18 cellular contexts compared by ENCODE assay signal in genomic region chr10:18601321-18601720, GRCh38. TPM values are rescaled to one million over a fixed set of nuclear protein-coding genes. Genes with fewer than 3 reads are reported as not detected.
DNase-seq lines count a peak whose midpoint lies in the region; ATAC-seq, FAIRE-seq and TF ChIP-seq lines count a peak whose summit lies in the region.
"Had no signal": no experiment of that assay in that cellular context is flagged by ENCODE, and none has a peak within 500 bp of the region (broad histone marks: within the 10 kb centered on the region; RNA-seq: fewer than 3 reads in every experiment).

No MANE protein-coding gene starts in this region.

- H3K4me2 ChIP-seq in DND-41 (ENCODE audit: insufficient read depth, low read length) (no peak overlapping the region), astrocyte (ENCODE audit: low read length) (no peak overlapping the region)
- H3K4me2 ChIP-seq: PC-9 had no signal

- no peaks in the 10 kb centered on the region for H3K36me3 Mint-ChIP-seq in astrocyte (ENCODE audit: low read depth, unreplicated experiment)
- peaks cover 8% of the 10 kb centered on the region for H3K36me3 Mint-ChIP-seq in neural crest cell (ENCODE audit: low read depth)

- H3K9ac ChIP-seq in DND-41 (ENCODE audit: low read depth, low read length) (no peak overlapping the region), astrocyte (ENCODE audit: low read length) (no peak overlapping the region)

- 0 out of 3 replicates have a peak, but pooled peaks have one; percentile 27 for ATAC-seq in DND-41 (ENCODE audit: insufficient read depth, low read depth)
- no peak for ATAC-seq in GM21447 (IDR thresholded peaks at IDR 0.05; ENCODE audit: unreplicated experiment)

- H2AFZ ChIP-seq in DND-41 (ENCODE audit: low read depth, low read length) (no peak overlapping the region), astrocyte (ENCODE audit: low read depth, low read length) (no peak overlapping the region)
- H2AFZ ChIP-seq: PC-9 had no signal

- no peak for TF ChIP-seq CTCF in DND-41 (IDR thresholded peaks at IDR 0.05; ENCODE audit: borderline replicate concordance, extremely low read depth, low read length, poor library complexity, severe bottlenecking)
- TF ChIP-seq CTCF in HFF-Myc (IDR thresholded peaks at IDR 0.05; ENCODE audit: low read depth, low read length, missing control alignments), result peak; percentile 7
- TF ChIP-seq CTCF in astrocyte (IDR thresholded peaks at IDR 0.05; ENCODE audit: insufficient read depth, low read depth, low read length), result peak; percentile 18
- peak; percentile 38 for TF ChIP-seq CTCF in neural crest cell (conservative IDR thresholded peaks at IDR 0.05)
- TF ChIP-seq CTCF in suprapubic skin (IDR thresholded peaks at IDR 0.05), result no peak

- no peak overlapping the region for H3K27ac Mint-ChIP-seq in astrocyte (ENCODE audit: unreplicated experiment)
- H3K27ac Mint-ChIP-seq in neural crest cell (ENCODE audit: unreplicated experiment), result no peak overlapping the region

- H3K27ac ChIP-seq in DND-41 (ENCODE audit: low read length) (no peak overlapping the region), astrocyte (ENCODE audit: low read depth, low read length) (no peak overlapping the region), suprapubic skin (no peak overlapping the region)
- H3K27ac ChIP-seq: HL-60, PC-9, SJSA1 had no signal

- no peak for DNase-seq in DND-41
- DNase-seq in HFF-Myc (ENCODE audit: extremely low read depth, low read depth), result no peak
- DNase-seq in astrocyte (ENCODE audit: low read depth), result no peak
- no peak for DNase-seq in neural crest cell (ENCODE audit: low read depth, low spot score)
- no peak for DNase-seq in posterior vena cava (ENCODE audit: low spot score)
- no peak for DNase-seq in Ammon's horn (ENCODE audit: low spot score)
- no peak for DNase-seq in suprapubic skin (ENCODE audit: low spot score in 2 of 2)
- DNase-seq: COR-L47, EL, NCI-H1930, NCI-H2171 treated with DMSO at 0.1 percent for 48 hours, NCI-H774, PC-9 had no signal

- TF ChIP-seq POLR2A in suprapubic skin (IDR thresholded peaks at IDR 0.05), result no peak

- no peaks in the 10 kb centered on the region for H3K9me3 ChIP-seq in DND-41 (ENCODE audit: insufficient read depth, low read length, severe bottlenecking)
- no peaks in the 10 kb centered on the region for H3K9me3 ChIP-seq in astrocyte (ENCODE audit: insufficient read depth, low read depth, low read length)
- H3K9me3 ChIP-seq in suprapubic skin, result no peaks in the 10 kb centered on the region
- H3K9me3 ChIP-seq: SJSA1 had no signal

- H3K9me3 Mint-ChIP-seq in astrocyte (ENCODE audit: unreplicated experiment), result no peaks in the 10 kb centered on the region
- H3K9me3 Mint-ChIP-seq in neural crest cell, result no peaks in the 10 kb centered on the region

- H3K79me2 ChIP-seq in DND-41 (ENCODE audit: insufficient read depth, low read length) (no peaks in the 10 kb centered on the region), astrocyte (ENCODE audit: insufficient read depth, low read length) (no peaks in the 10 kb centered on the region)

- intact Hi-C loops in posterior vena cava (cut with DNase I), result no loop called here

- H3K36me3 ChIP-seq in DND-41 (ENCODE audit: insufficient read depth, low read length) (peaks cover 13% of the 10 kb centered on the region; the same call in 1 of the 2 replicates), astrocyte (ENCODE audit: insufficient read depth, low read length) (no peaks in the 10 kb centered on the region), suprapubic skin (peaks cover 8% of the 10 kb centered on the region)

- H4K20me1 ChIP-seq in DND-41 (ENCODE audit: insufficient read depth, low read length), result no peaks in the 10 kb centered on the region
- H4K20me1 ChIP-seq in astrocyte (ENCODE audit: insufficient read depth, low read length), result no peaks in the 10 kb centered on the region

- H3K4me1 ChIP-seq in DND-41 (ENCODE audit: insufficient read depth, low read length) (no peaks in the 10 kb centered on the region), astrocyte (ENCODE audit: insufficient read depth, low read length) (peaks cover 5% of the 10 kb centered on the region), suprapubic skin (no peaks in the 10 kb centered on the region)

- H3K27me3 Mint-ChIP-seq in astrocyte (ENCODE audit: low read depth, unreplicated experiment) (no peaks in the 10 kb centered on the region), neural crest cell (ENCODE audit: low read depth) (no peaks in the 10 kb centered on the region)

- WGBS in suprapubic skin, result 91% methylated on average over 2 of the region's 2 CpGs

- no peak overlapping the region for H3K4me3 ChIP-seq in DND-41 (ENCODE audit: low read depth in 1 of 2, low read length in 2 of 2)
- no peak overlapping the region for H3K4me3 ChIP-seq in HFF-Myc (replicated peaks; ENCODE audit: low read depth, low read length)
- no peak overlapping the region for H3K4me3 ChIP-seq in astrocyte (ENCODE audit: insufficient read depth, low read depth, low read length)
- H3K4me3 ChIP-seq in suprapubic skin, result no peak overlapping the region
- H3K4me3 ChIP-seq: PC-9, SJSA1 had no signal

- TF ChIP-seq EP300 in suprapubic skin (IDR thresholded peaks at IDR 0.05), result no peak

- FAIRE-seq in astrocyte (lab: Jason Lieb, UNC), result no peak
- FAIRE-seq: H1, HTR-8/SVneo had no signal

- H3K27me3 ChIP-seq in DND-41 (ENCODE audit: insufficient read depth, low read length, poor library complexity) (no peaks in the 10 kb centered on the region), astrocyte (ENCODE audit: insufficient read depth, low read length) (no peaks in the 10 kb centered on the region), suprapubic skin (no peaks in the 10 kb centered on the region)
- H3K27me3 ChIP-seq: SJSA1 had no signal

- H3K4me3 Mint-ChIP-seq in astrocyte (ENCODE audit: unreplicated experiment) (no peak overlapping the region), neural crest cell (no peak overlapping the region)

- H3K4me1 Mint-ChIP-seq in astrocyte (ENCODE audit: low read depth, unreplicated experiment), result peaks cover 10% of the 10 kb centered on the region
- no peaks in the 10 kb centered on the region for H3K4me1 Mint-ChIP-seq in neural crest cell

RNA-seq across cellular contexts. Expression of gene NSUN6, which starts 50.1 kb away (rescaled TPM):
- total RNA-seq in astrocyte, result 5.9 and 7.3 TPM in 2 replicates
- 17.8 and 18.4 TPM in 2 replicates for total RNA-seq in neural crest cell
- total RNA-seq in posterior vena cava, result 10 to 100 TPM in 1 of 2 donors, 1 to 10 TPM in 1; 8.5 to 10.1 TPM
- total RNA-seq in suprapubic skin, result 10 to 100 TPM in 2 of 4 donors, 1 to 10 TPM in 2; 8.0 to 27.8 (median 11.4) TPM

RNA-seq across cellular contexts. Expression of gene ARL5B, which starts 57.9 kb away (rescaled TPM):
- total RNA-seq in astrocyte (32.6 and 36.7 TPM in 2 replicates), neural crest cell (38.4 and 41.0 TPM in 2 replicates), posterior vena cava (10 to 100 TPM; 10.4 to 12.9 TPM), suprapubic skin (10 to 100 TPM; 11.8 to 17.9 (median 14.5) TPM)

Comparison
In these comparisons a context has a peak if more than half of its experiments do, and no peak if none do; other contexts are left out.
1. CTCF ChIP-seq: peak in HFF-Myc (single experiment), astrocyte (single experiment) and neural crest cell (single experiment); none in DND-41 (single experiment) and suprapubic skin (0 of 2).